ENCODE assay signal across 1 cellular context in genomic region chr17:80454557-80455327, GRCh38.
TF ChIP-seq lines count a peak whose summit lies in the region.

No MANE protein-coding gene starts in this region.

TF ChIP-seq in K562, 482 proteins besides CTCF, POLR2A, EP300 and RAD21 (continued from another document):
- TF ChIP-seq ZNF277 (CRISPR knock-in tag; IDR thresholded peaks at IDR 0.05; ENCODE audit: borderline replicate concordance) = no peak
- TF ChIP-seq HLTF (IDR thresholded peaks at IDR 0.05) = no peak
- TF ChIP-seq E2F6 (IDR thresholded peaks at IDR 0.05; ENCODE audit: borderline replicate concordance in 1 of 2, extremely low read depth in 1 of 2, insufficient read depth in 1 of 2, insufficient read length in 1 of 2, low read depth in 1 of 2, low read length in 1 of 2, poor library complexity in 1 of 2, severe bottlenecking in 1 of 2) = peak; percentile 90 to 98
- TF ChIP-seq ZBTB8A (IDR thresholded peaks at IDR 0.05; ENCODE audit: partially characterized antibody) = no peak
- peak; percentile 16; the same call in 1 of the 2 replicates for TF ChIP-seq MBD2 (IDR thresholded peaks at IDR 0.05; ENCODE audit: borderline replicate concordance, low read depth)
- TF ChIP-seq THAP12 (CRISPR knock-in tag; IDR thresholded peaks at IDR 0.05) = no peak
- no peak; the same call in 1 of the 2 replicates for TF ChIP-seq GATAD2B (IDR thresholded peaks at IDR 0.05; ENCODE audit: borderline replicate concordance)
- TF ChIP-seq ZNF444 (CRISPR knock-in tag; IDR thresholded peaks at IDR 0.05) = no peak
- no peak; the same call in 1 of the 2 replicates for TF ChIP-seq THRB (CRISPR knock-in tag; conservative IDR thresholded peaks at IDR 0.05)
- peak; percentile 28; the same call in 1 of the 2 replicates for TF ChIP-seq ZNF347 (CRISPR knock-in tag; IDR thresholded peaks at IDR 0.05; ENCODE audit: low read depth)
- TF ChIP-seq PHTF2 (CRISPR knock-in tag; IDR thresholded peaks at IDR 0.05) = no peak
- no peak for TF ChIP-seq HBP1 (CRISPR knock-in tag; IDR thresholded peaks at IDR 0.05)
- TF ChIP-seq SRSF3 (IDR thresholded peaks at IDR 0.05; ENCODE audit: insufficient read depth, low read length) = no peak
- no peak for TF ChIP-seq TARDBP (IDR thresholded peaks at IDR 0.05)
- TF ChIP-seq ZNF512 (tag; IDR thresholded peaks at IDR 0.05) = no peak
- TF ChIP-seq FOXJ3 (CRISPR knock-in tag; IDR thresholded peaks at IDR 0.05) = no peak
- TF ChIP-seq CBFB (CRISPR knock-in tag; IDR thresholded peaks at IDR 0.05) = no peak; the same call in 1 of the 2 replicates
- no peak for TF ChIP-seq PPARD (CRISPR knock-in tag; IDR thresholded peaks at IDR 0.05)
- TF ChIP-seq ZFP36 (IDR thresholded peaks at IDR 0.05; ENCODE audit: low read depth, low read length, partially characterized antibody) = peak; percentile 99
- no peak for TF ChIP-seq ZNF586 (CRISPR knock-in tag; conservative IDR thresholded peaks at IDR 0.05)
- TF ChIP-seq ZNF316 (IDR thresholded peaks at IDR 0.05) = no peak
- TF ChIP-seq ZNF24 (IDR thresholded peaks at IDR 0.05) = no peak
- TF ChIP-seq BRF2 (IDR thresholded peaks at IDR 0.05; ENCODE audit: borderline replicate concordance, insufficient read depth, insufficient read length) = no peak
- TF ChIP-seq HMG20B (CRISPR knock-in tag; IDR thresholded peaks at IDR 0.05) = no peak
- TF ChIP-seq IFI16 (CRISPR knock-in tag; IDR thresholded peaks at IDR 0.05) = no peak
- peak; percentile 72 for TF ChIP-seq REST (CRISPR knock-in tag; IDR thresholded peaks at IDR 0.05; ENCODE audit: low read depth)
- no peak for TF ChIP-seq PRDM10 (IDR thresholded peaks at IDR 0.05; ENCODE audit: partially characterized antibody)
- TF ChIP-seq E2F4 (CRISPR knock-in tag; IDR thresholded peaks at IDR 0.05; ENCODE audit: low read depth) = peak; percentile 83
- TF ChIP-seq TAF15 (IDR thresholded peaks at IDR 0.05; ENCODE audit: low read depth, low read length) = no peak
- TF ChIP-seq BCLAF1 (IDR thresholded peaks at IDR 0.05; ENCODE audit: borderline replicate concordance in 1 of 2, control insufficient read depth in 1 of 2, low read depth in 2 of 2, low read length in 1 of 2) = no peak
- TF ChIP-seq POLR3G (IDR thresholded peaks at IDR 0.05; ENCODE audit: extremely low read depth, insufficient read length, insufficient replicate concordance) = no peak
- 0 out of 2 replicates have a peak, but pooled peaks have one; percentile 14 for TF ChIP-seq KLF1 (tag; IDR thresholded peaks at IDR 0.05)
- no peak for TF ChIP-seq ZNF384 (IDR thresholded peaks at IDR 0.05; ENCODE audit: low read depth, low read length)
- TF ChIP-seq ZNF589 (CRISPR knock-in tag; IDR thresholded peaks at IDR 0.05; ENCODE audit: low read depth) = peak; percentile 44; the same call in 1 of the 2 replicates
